27 cellular contexts compared by ENCODE assay signal in genomic region chr21:35326677-35327076, GRCh38.
DNase-seq lines count a peak whose midpoint lies in the region; ATAC-seq, FAIRE-seq and TF ChIP-seq lines count a peak whose summit lies in the region.
"Had no signal": no experiment of that assay in that cellular context is flagged by ENCODE, and none has a peak within 500 bp of the region (broad histone marks: within the 10 kb centered on the region; RNA-seq: fewer than 3 reads in every experiment).

No MANE protein-coding gene starts in this region.

- H2AFZ ChIP-seq in astrocyte (ENCODE audit: low read depth, low read length): no peak overlapping the region

- no peaks in the 10 kb centered on the region for H3K79me2 ChIP-seq in astrocyte (ENCODE audit: insufficient read depth, low read length)

- H3K27me3 Mint-ChIP-seq in astrocyte (ENCODE audit: low read depth, unreplicated experiment): no peaks in the 10 kb centered on the region
- H3K27me3 Mint-ChIP-seq: activated CD4-positive, alpha-beta T cell treated with anti-CD3 and anti-CD28 coated beads for 36 hours had no signal

- ATAC-seq in left colon (peak; percentile 32), GM18505 (IDR thresholded peaks at IDR 0.05; ENCODE audit: unreplicated experiment) (no peak)
- ATAC-seq: activated CD4-positive, alpha-beta T cell treated with anti-CD3 and anti-CD28 coated beads for 36 hours; heart left ventricle had no signal

- no peak for TF ChIP-seq POLR2A in GM18505 (IDR thresholded peaks at IDR 0.05; ENCODE audit: borderline replicate concordance, extremely low read depth, insufficient read depth, insufficient read length)

- peaks cover 20% of the 10 kb centered on the region for H3K4me1 ChIP-seq in astrocyte (ENCODE audit: insufficient read depth, low read length)

- H3K9me3 Mint-ChIP-seq in astrocyte (ENCODE audit: unreplicated experiment): peaks cover 2% of the 10 kb centered on the region
- H3K9me3 Mint-ChIP-seq: endodermal cell; T-helper 1 cell treated with Interleukin-12 subunit alpha and Interleukin-12 subunit beta and Interleukin-4 antibody, amounts not matched to agents 30 μg/mL and 1 μg/mL, for 36 hours had no signal

- H3K27ac ChIP-seq in astrocyte (ENCODE audit: low read depth, low read length): no peak overlapping the region
- H3K27ac ChIP-seq: KMS-11, psoas muscle, RWPE1, suprapubic skin had no signal

- no peak overlapping the region for H3K4me3 Mint-ChIP-seq in astrocyte (ENCODE audit: unreplicated experiment)
- H3K4me3 Mint-ChIP-seq: activated CD4-positive, alpha-beta T cell treated with anti-CD3 and anti-CD28 coated beads for 36 hours; CD4-positive, CD25-positive, alpha-beta regulatory T cell; endodermal cell; T-helper 1 cell treated with Interleukin-12 subunit alpha and Interleukin-12 subunit beta and Interleukin-4 antibody, amounts not matched to agents 30 μg/mL and 1 μg/mL, for 36 hours had no signal

- intact Hi-C loops in left colon (cut with DNase I, micrococcal nuclease): no loop called here

- H3K27ac Mint-ChIP-seq in astrocyte (ENCODE audit: unreplicated experiment): no peak overlapping the region
- H3K27ac Mint-ChIP-seq: activated CD4-positive, alpha-beta T cell treated with anti-CD3 and anti-CD28 coated beads for 36 hours; endodermal cell; T-helper 1 cell treated with Interleukin-12 subunit alpha and Interleukin-12 subunit beta and Interleukin-4 antibody, amounts not matched to agents 30 μg/mL and 1 μg/mL, for 36 hours had no signal

- H3K4me2 ChIP-seq in astrocyte (ENCODE audit: low read length): no peak overlapping the region
- H3K4me2 ChIP-seq: KMS-11 had no signal

- no peak for TF ChIP-seq CTCF in AG09319 (IDR thresholded peaks at IDR 0.05; ENCODE audit: low read depth, low read length)
- no peak for TF ChIP-seq CTCF in astrocyte (IDR thresholded peaks at IDR 0.05; ENCODE audit: insufficient read depth, low read depth, low read length)

- no peak overlapping the region for H3K9ac ChIP-seq in astrocyte (ENCODE audit: low read length)
- H3K9ac ChIP-seq: KMS-11 had no signal

- no peaks in the 10 kb centered on the region for H3K9me3 ChIP-seq in astrocyte (ENCODE audit: insufficient read depth, low read depth, low read length)
- H3K9me3 ChIP-seq: psoas muscle, suprapubic skin had no signal

- peaks cover 22% of the 10 kb centered on the region for H3K4me1 Mint-ChIP-seq in astrocyte (ENCODE audit: low read depth, unreplicated experiment)
- H3K4me1 Mint-ChIP-seq: CD4-positive, CD25-positive, alpha-beta regulatory T cell had no signal

- H3K27me3 ChIP-seq in astrocyte (ENCODE audit: insufficient read depth, low read length): peaks cover 29% of the 10 kb centered on the region
- H3K27me3 ChIP-seq: suprapubic skin had no signal

- no peaks in the 10 kb centered on the region for H4K20me1 ChIP-seq in astrocyte (ENCODE audit: insufficient read depth, low read length)

- FAIRE-seq in astrocyte (lab: Jason Lieb, UNC): peak; percentile 23
- FAIRE-seq: bronchial epithelial cell, G401.6, HTR-8/SVneo had no signal

- H3K4me3 ChIP-seq in astrocyte (ENCODE audit: insufficient read depth, low read depth, low read length): no peak overlapping the region
- H3K4me3 ChIP-seq: heart left ventricle, psoas muscle, skin epidermis, suprapubic skin had no signal

- peak; percentile 84 for DNase-seq in AG09319 (ENCODE audit: extremely low read depth, low read depth)
- peak; percentile 49 for DNase-seq in GM04503 (ENCODE audit: low read depth)
- DNase-seq in astrocyte (ENCODE audit: low read depth): no peak
- DNase-seq in left colon: no peak
- no peak for DNase-seq in central memory CD4-positive, alpha-beta T cell
- DNase-seq in T-helper 1 cell: no peak
- DNase-seq: ACHN; activated CD4-positive, alpha-beta T cell treated with anti-CD3 and anti-CD28 coated beads for 36 hours; activated gamma-delta T cell treated with Interleukin-2 at 50 U/mL for 16 hours; CD4-positive, CD25-positive, alpha-beta regulatory T cell; cortex of kidney; endodermal cell; GOT3; heart left ventricle; NCI-H1694 treated with DMSO at 0.1 percent for 48 hours; NCI-H226; psoas muscle; stimulated activated CD4-positive, alpha-beta T cell treated with anti-CD3 and anti-CD28 coated beads, Interleukin-2, amount 100 ng/mL, for 24 hours had no signal

- no peaks in the 10 kb centered on the region for H3K36me3 ChIP-seq in astrocyte (ENCODE audit: insufficient read depth, low read length)
- H3K36me3 ChIP-seq: heart left ventricle, suprapubic skin had no signal

- peaks cover 2% of the 10 kb centered on the region for H3K36me3 Mint-ChIP-seq in astrocyte (ENCODE audit: low read depth, unreplicated experiment)

Comparison
In these comparisons a context has a peak if more than half of its experiments do, and no peak if none do; other contexts are left out.
1. DNase-seq: peak in AG09319 (single experiment) and GM04503 (single experiment); none in astrocyte (single experiment), left colon (0 of 2), central memory CD4-positive, alpha-beta T cell (single experiment) and T-helper 1 cell (0 of 5).